ENCODE assay signal across 9 cellular contexts in genomic region chr22:20550057-20550817, GRCh38. TPM values are rescaled to one million over a fixed set of nuclear protein-coding genes. Genes with fewer than 3 reads are reported as not detected.
DNase-seq lines count a peak whose midpoint lies in the region; ATAC-seq, FAIRE-seq and TF ChIP-seq lines count a peak whose summit lies in the region.
"Had no signal": no experiment of that assay in that cellular context is flagged by ENCODE, and none has a peak within 500 bp of the region (broad histone marks: within the 10 kb centered on the region; RNA-seq: fewer than 3 reads in every experiment).

No MANE protein-coding gene starts in this region.

- no peak for TF ChIP-seq POLR2A in H1 (IDR thresholded peaks at IDR 0.05; ENCODE audit: control extremely low read depth in 1 of 2, low read depth in 2 of 2, low read length in 2 of 2)

- H3K9ac ChIP-seq in H1 (replicated peaks in 1 of 4; ENCODE audit: extremely low read depth in 1 of 4, low read depth in 3 of 4, low read length in 3 of 4), result no peak overlapping the region

- no peak overlapping the region for H3K4me3 ChIP-seq in ACC112 (ENCODE audit: low read depth, low read length)
- no peak overlapping the region for H3K4me3 ChIP-seq in H1 (ENCODE audit: extremely low read depth in 1 of 4, insufficient read depth in 2 of 4, low read depth in 3 of 4, low read length in 4 of 4)
- no peak overlapping the region for H3K4me3 ChIP-seq in neutrophil (ENCODE audit: low read depth in 1 of 2, low read length in 1 of 2)

- H3K9me3 ChIP-seq in H1 (ENCODE audit: insufficient read depth in 2 of 2, low read depth in 1 of 2, low read length in 1 of 2), result no peaks in the 10 kb centered on the region
- H3K9me3 ChIP-seq in neutrophil, result no peaks in the 10 kb centered on the region

- no peak overlapping the region for H3K4me2 ChIP-seq in H1 (ENCODE audit: insufficient read depth in 1 of 2, low read depth in 2 of 2, low read length in 2 of 2)

- no peak overlapping the region for H2BK20ac ChIP-seq in H1 (ENCODE audit: low read length)

- no peak overlapping the region; the same call in 1 of the 2 replicates for H4K8ac ChIP-seq in H1 (ENCODE audit: extremely low read depth, insufficient read depth, low read length)

- peaks cover 9% of the 10 kb centered on the region for H3K79me1 ChIP-seq in H1 (ENCODE audit: low read depth, low read length)

- H3K36me3 ChIP-seq in ACC112 (ENCODE audit: insufficient read depth, low read length) (0 out of 2 replicates have a peak, but pooled peaks cover 2% of the 10 kb centered on the region), H1 (ENCODE audit: control insufficient read depth in 2 of 4, insufficient read depth in 4 of 4, low read length in 3 of 4) (peaks cover 0 to 13% (median 6%) of the 10 kb centered on the region in 4 experiments; a peak in 6 of 8 replicates), neutrophil (peaks cover 53% of the 10 kb centered on the region)

- whole genome bisulfite sequencing in H1 (ENCODE audit: extremely low coverage in 1 of 2, insufficient coverage in 1 of 2, insufficient read length in 1 of 2, insufficient replicate concordance in 2 of 2, low coverage in 1 of 2, low lambda C conversion rate in 2 of 2, missing lambda C conversion rate in 1 of 2), 2 experiments, result 91% methylated on average over 8 of the region's 8 CpGs; no CpG with 5 or more reads in 1 of the 2 experiments

- no peak for FAIRE-seq in H1 (lab: Jason Lieb, UNC)
- FAIRE-seq: D721Med had no signal

- H2AFZ ChIP-seq in ACC112 (ENCODE audit: low read length, unreplicated experiment) (no peak overlapping the region), H1 (ENCODE audit: low read length) (no peak overlapping the region)

- H3K14ac ChIP-seq in H1 (ENCODE audit: insufficient read length), result no peak overlapping the region

- H3K27ac ChIP-seq in ACC112 (ENCODE audit: low read depth, low read length) (peak overlapping the region; percentile 82), RWPE1 (peak overlapping the region; percentile 56), H1 (ENCODE audit: low read depth, low read length) (no peak overlapping the region), neutrophil (peak overlapping the region; percentile 69)

- H2AK5ac ChIP-seq in H1 (ENCODE audit: low read depth, low read length), result no peak overlapping the region

- TF ChIP-seq EP300 in H1 (IDR thresholded peaks at IDR 0.05; ENCODE audit: borderline replicate concordance in 1 of 2, low read depth in 2 of 2, low read length in 2 of 2), result no peak

- no peak for ATAC-seq in HG03378 (IDR thresholded peaks at IDR 0.05; ENCODE audit: unreplicated experiment)

- H4K20me1 ChIP-seq in H1 (replicated peaks in 1 of 2; ENCODE audit: control insufficient read depth in 1 of 2, insufficient read depth in 2 of 2, low read length in 2 of 2), result peaks cover 1 to 14% of the 10 kb centered on the region in 2 experiments

- POLR2A ChIA-PET in RWPE1 (lab: Yijun Ruan, JAX; ENCODE audit: low non-redundant PET), result no interaction called here
- POLR2A ChIA-PET in H1 (lab: Charles Lee; ENCODE audit: partially characterized antibody), result interaction anchor here (1.1 kb wide), 1 partner anchor 53 kb away, joined by 3 read pairs; no protein-coding TSS in a partner anchor

- no peak overlapping the region for H3K56ac ChIP-seq in H1 (replicated peaks; ENCODE audit: insufficient read length, low read depth, low read length)

- H2BK15ac ChIP-seq in H1 (ENCODE audit: low read length), result no peak overlapping the region

- H3K18ac ChIP-seq in H1 (ENCODE audit: extremely low read depth, low read length), result no peak overlapping the region; the same call in 1 of the 2 replicates

- H4K91ac ChIP-seq in H1 (replicated peaks; ENCODE audit: insufficient read length, low read length), result no peak overlapping the region

- no peak overlapping the region for H2BK12ac ChIP-seq in H1 (ENCODE audit: low read depth, low read length)

- no peak overlapping the region for H3K23ac ChIP-seq in H1 (ENCODE audit: insufficient read length)

- H3K79me2 ChIP-seq in ACC112 (ENCODE audit: control insufficient read depth, insufficient read depth, low read length, unreplicated experiment), result peaks cover 80% of the 10 kb centered on the region
- H3K79me2 ChIP-seq in H1 (ENCODE audit: control insufficient read depth in 1 of 2, insufficient read depth in 2 of 2, low read length in 2 of 2), result peaks cover 0 to 19% of the 10 kb centered on the region in 2 experiments; a peak in 2 of 4 replicates

- TF ChIP-seq CTCF in RWPE1 (conservative IDR thresholded peaks at IDR 0.05; ENCODE audit: low read depth), result no peak
- no peak for TF ChIP-seq CTCF in H1 (IDR thresholded peaks at IDR 0.05; ENCODE audit: control extremely low read depth in 1 of 3, insufficient read depth in 1 of 3, low read depth in 1 of 3, low read length in 3 of 3)
- TF ChIP-seq CTCF in neutrophil (IDR thresholded peaks at IDR 0.05), result no peak

- 0 out of 2 replicates have a peak overlapping the region, but pooled peaks have one; percentile 24 for H2BK5ac ChIP-seq in H1 (ENCODE audit: low read depth, low read length)

- no peaks in the 10 kb centered on the region for H3K23me2 ChIP-seq in H1 (ENCODE audit: low read depth, low read length)

- CTCF ChIA-PET in RWPE1 (lab: Yijun Ruan, JAX) (no interaction called here), H1 (lab: Charles Lee; ENCODE audit: partially characterized antibody) (interaction anchor here (1.0 to 3.3 kb wide), 3 partner anchors 13 to 132 kb away, joined by 3 to 17 read pairs (median 4); no protein-coding TSS in a partner anchor)

- H3K27me3 ChIP-seq in ACC112 (ENCODE audit: insufficient read depth, low read length) (no peaks in the 10 kb centered on the region), H1 (replicated peaks in 1 of 4; ENCODE audit: control insufficient read depth in 3 of 4, extremely low read depth in 1 of 4, insufficient read depth in 3 of 4, low read length in 3 of 4) (no peaks in the 10 kb centered on the region), neutrophil (no peaks in the 10 kb centered on the region)

- no peak for DNase-seq in RWPE1 (ENCODE audit: low spot score)
- no peak for DNase-seq in H1 (ENCODE audit: low read depth in 1 of 2, low spot score in 2 of 2)
- no peak for DNase-seq in HPDE6-E6E7 (ENCODE audit: extremely low spot score)
- no peak for DNase-seq in T-helper 9 cell
- DNase-seq in activated gamma-delta T cell treated with Interleukin-2 at 50 U/mL for 16 hours, result no peak

- no peak overlapping the region for H4K5ac ChIP-seq in H1 (ENCODE audit: insufficient read length, low read depth, low read length)

- no peak for TF ChIP-seq RAD21 in H1 (IDR thresholded peaks at IDR 0.05 in 1 of 2, conservative IDR thresholded peaks at IDR 0.05 in 1 of 2; ENCODE audit: low read depth in 2 of 2, low read length in 2 of 2)

- no peak overlapping the region for H2BK120ac ChIP-seq in H1 (replicated peaks; ENCODE audit: low read depth, low read length)

- H3K4ac ChIP-seq in H1 (replicated peaks; ENCODE audit: insufficient read length, low read depth, low read length), result no peak overlapping the region

- H3K4me1 ChIP-seq in ACC112 (ENCODE audit: control insufficient read depth, insufficient read depth, low read length, unreplicated experiment) (peaks cover 63% of the 10 kb centered on the region), H1 (replicated peaks in 1 of 4; ENCODE audit: control insufficient read depth in 3 of 4, insufficient read depth in 4 of 4, low read length in 3 of 4) (peaks cover 2 to 12% (median 5%) of the 10 kb centered on the region in 4 experiments; a peak in 6 of 7 replicates), neutrophil (ENCODE audit: control insufficient read depth in 1 of 2, insufficient read depth in 1 of 2, low read depth in 1 of 2, low read length in 1 of 2) (peaks cover 8 to 12% of the 10 kb centered on the region in 2 experiments)

TF ChIP-seq in H1, 55 proteins besides CTCF, POLR2A, EP300 and RAD21:
- TF ChIP-seq NRF1 (IDR thresholded peaks at IDR 0.05; ENCODE audit: low read depth, low read length) (no peak), TBP (IDR thresholded peaks at IDR 0.05; ENCODE audit: low read depth, low read length) (no peak), CBX8 (IDR thresholded peaks at IDR 0.05; ENCODE audit: borderline replicate concordance, low read depth, low read length) (no peak), BCL11A (IDR thresholded peaks at IDR 0.05; ENCODE audit: low read depth in 2 of 2, low read length in 2 of 2) (no peak), SIX5 (IDR thresholded peaks at IDR 0.05; ENCODE audit: low read depth, low read length) (no peak), GTF2F1 (IDR thresholded peaks at IDR 0.05; ENCODE audit: borderline replicate concordance, low read depth, low read length) (no peak), CHD1 (IDR thresholded peaks at IDR 0.05; ENCODE audit: low read depth, low read length) (no peak)

RNA-seq across cellular contexts. Expression of gene MED15, which starts 42.8 kb away (rescaled TPM):
- 57.1 and 57.3 TPM in 2 replicates for total RNA-seq in H1 (2021; fragmentation: NEBNext Ultra II Directional; extraction: Animal tissue kit (Norgen Biotek cat#: 25700))
- 28.3 and 37.8 TPM in 2 replicates for polyA plus RNA-seq in H1 (2011; rRNA removed)
- polyA plus RNA-seq in H1 (2011; cell fraction: cytosol; rRNA removed), result 17.0 TPM
- 63.5 TPM for polyA plus RNA-seq in H1 (2011; cell fraction: nucleus; rRNA removed)
- polyA plus RNA-seq in H1 (2012, experiment 1 of 2), result 23.1 to 42.4 TPM (median 36.8 TPM) in 4 replicates
- polyA plus RNA-seq in H1 (2012, experiment 2 of 2), result 24.6 TPM
- 28.5 TPM for polyA plus RNA-seq in H1 (2013, experiment 1 of 2)
- 26.8 TPM for polyA plus RNA-seq in H1 (2013, experiment 2 of 2)
- polyA minus RNA-seq in H1 (2011; rRNA and poly(A)+ RNA removed), result 26.6 and 35.5 TPM in 2 replicates
- 44.8 TPM for polyA minus RNA-seq in H1 (2011; cell fraction: cytosol; rRNA and poly(A)+ RNA removed)
- polyA minus RNA-seq in H1 (2011; cell fraction: nucleus; rRNA and poly(A)+ RNA removed), result 88.9 TPM

RNA-seq across cellular contexts. Expression of gene KLHL22, which starts 54.6 kb away (rescaled TPM):
- 9.3 and 9.4 TPM in 2 replicates for total RNA-seq in H1 (2021; fragmentation: NEBNext Ultra II Directional; extraction: Animal tissue kit (Norgen Biotek cat#: 25700))
- polyA plus RNA-seq in H1 (2011; rRNA removed), result 14.2 and 16.2 TPM in 2 replicates
- polyA plus RNA-seq in H1 (2011; cell fraction: cytosol; rRNA removed), result 12.0 TPM
- polyA plus RNA-seq in H1 (2011; cell fraction: nucleus; rRNA removed), result 22.0 TPM
- polyA plus RNA-seq in H1 (2012, experiment 1 of 2), result 6.5 to 12.8 TPM (median 11.6 TPM) in 4 replicates
- polyA plus RNA-seq in H1 (2012, experiment 2 of 2), result 10.4 TPM
- 4.6 TPM for polyA plus RNA-seq in H1 (2013, experiment 1 of 2)
- 3.1 TPM for polyA plus RNA-seq in H1 (2013, experiment 2 of 2)
- 16.0 and 24.6 TPM in 2 replicates for polyA minus RNA-seq in H1 (2011; rRNA and poly(A)+ RNA removed)
- 9.2 TPM for polyA minus RNA-seq in H1 (2011; cell fraction: cytosol; rRNA and poly(A)+ RNA removed)
- 13.6 TPM for polyA minus RNA-seq in H1 (2011; cell fraction: nucleus; rRNA and poly(A)+ RNA removed)
